In the genomic region with DNA sequence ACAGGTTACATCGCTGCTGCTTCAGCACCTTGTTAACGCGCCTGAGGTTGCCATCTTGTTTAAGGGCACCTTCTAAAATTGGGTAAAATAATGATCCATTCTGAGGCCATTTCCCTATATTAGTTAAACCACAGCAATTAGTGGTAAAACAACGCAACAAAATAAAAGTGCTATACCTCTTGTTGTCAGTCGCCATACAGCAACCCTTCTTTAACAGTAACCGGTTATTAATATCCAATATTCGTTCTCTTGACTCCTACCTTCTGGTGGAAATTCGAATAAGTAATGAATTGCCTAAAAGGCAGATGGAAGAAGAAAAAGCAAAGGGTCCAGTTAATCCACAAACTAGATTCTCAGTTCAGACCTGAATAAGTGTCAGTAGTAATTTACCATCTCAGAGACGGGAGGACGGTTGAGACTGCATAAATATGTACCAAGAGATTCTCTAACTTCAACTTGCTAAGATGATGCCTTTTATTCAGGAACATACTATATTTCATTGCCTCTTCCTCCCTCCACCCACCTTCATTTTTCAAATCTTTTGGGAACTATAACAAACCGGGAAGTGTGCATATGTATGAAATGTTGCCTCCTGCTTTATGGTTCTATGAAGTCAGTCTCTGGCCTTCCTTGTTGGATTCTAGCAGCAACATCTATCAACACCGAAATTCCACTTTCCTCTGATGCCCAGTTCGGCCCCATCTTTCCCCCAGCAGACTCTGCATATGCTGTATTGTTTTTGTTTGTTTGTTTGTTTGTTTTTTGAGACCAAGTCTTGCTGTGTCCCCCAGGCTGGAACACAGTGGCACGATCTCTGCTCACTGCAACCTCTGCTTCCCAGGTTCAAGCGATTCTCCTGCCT, we compare ENCODE assay signal across 1 cellular context.
TF ChIP-seq lines count a peak whose summit lies in the region.

No MANE protein-coding gene starts in this region.

TF ChIP-seq in liver, 16 proteins besides CTCF, POLR2A, EP300 and RAD21:
- TF ChIP-seq, protein P1, sequence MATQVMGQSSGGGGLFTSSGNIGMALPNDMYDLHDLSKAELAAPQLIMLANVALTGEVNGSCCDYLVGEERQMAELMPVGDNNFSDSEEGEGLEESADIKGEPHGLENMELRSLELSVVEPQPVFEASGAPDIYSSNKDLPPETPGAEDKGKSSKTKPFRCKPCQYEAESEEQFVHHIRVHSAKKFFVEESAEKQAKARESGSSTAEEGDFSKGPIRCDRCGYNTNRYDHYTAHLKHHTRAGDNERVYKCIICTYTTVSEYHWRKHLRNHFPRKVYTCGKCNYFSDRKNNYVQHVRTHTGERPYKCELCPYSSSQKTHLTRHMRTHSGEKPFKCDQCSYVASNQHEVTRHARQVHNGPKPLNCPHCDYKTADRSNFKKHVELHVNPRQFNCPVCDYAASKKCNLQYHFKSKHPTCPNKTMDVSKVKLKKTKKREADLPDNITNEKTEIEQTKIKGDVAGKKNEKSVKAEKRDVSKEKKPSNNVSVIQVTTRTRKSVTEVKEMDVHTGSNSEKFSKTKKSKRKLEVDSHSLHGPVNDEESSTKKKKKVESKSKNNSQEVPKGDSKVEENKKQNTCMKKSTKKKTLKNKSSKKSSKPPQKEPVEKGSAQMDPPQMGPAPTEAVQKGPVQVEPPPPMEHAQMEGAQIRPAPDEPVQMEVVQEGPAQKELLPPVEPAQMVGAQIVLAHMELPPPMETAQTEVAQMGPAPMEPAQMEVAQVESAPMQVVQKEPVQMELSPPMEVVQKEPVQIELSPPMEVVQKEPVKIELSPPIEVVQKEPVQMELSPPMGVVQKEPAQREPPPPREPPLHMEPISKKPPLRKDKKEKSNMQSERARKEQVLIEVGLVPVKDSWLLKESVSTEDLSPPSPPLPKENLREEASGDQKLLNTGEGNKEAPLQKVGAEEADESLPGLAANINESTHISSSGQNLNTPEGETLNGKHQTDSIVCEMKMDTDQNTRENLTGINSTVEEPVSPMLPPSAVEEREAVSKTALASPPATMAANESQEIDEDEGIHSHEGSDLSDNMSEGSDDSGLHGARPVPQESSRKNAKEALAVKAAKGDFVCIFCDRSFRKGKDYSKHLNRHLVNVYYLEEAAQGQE (IDR thresholded peaks at IDR 0.05): no peak
- TF ChIP-seq ATF3 (IDR thresholded peaks at IDR 0.05) (no peak), JUND (IDR thresholded peaks at IDR 0.05) (no peak), YY1 (IDR thresholded peaks at IDR 0.05) (peak; percentile 77)
